In the genomic region with DNA sequence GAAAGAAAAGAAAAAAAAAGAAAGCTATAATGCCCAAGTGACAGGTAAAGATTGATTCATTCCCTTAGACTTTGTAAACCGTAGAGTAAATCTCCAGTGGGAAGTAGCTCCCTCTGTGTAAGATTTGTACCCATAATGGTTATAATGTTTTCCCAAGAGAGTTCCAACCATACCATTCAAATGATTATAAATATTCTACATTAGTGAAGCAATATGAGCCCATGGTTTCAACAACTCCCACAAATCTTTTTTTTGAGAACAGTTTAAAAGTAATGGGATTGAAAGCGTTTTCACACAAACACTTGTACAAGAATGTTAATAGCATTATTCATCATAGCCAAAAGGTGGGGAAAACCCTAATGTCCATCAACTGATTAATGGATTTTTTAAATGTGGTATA, we compare ENCODE assay signal across 2 cellular contexts.
A peak's percentile ranks its signal among the peaks of the same experiment; 100 is the strongest.
TF ChIP-seq lines count a peak whose summit lies in the region.

No MANE protein-coding gene starts in this region.

TF ChIP-seq in IMR-90, 13 proteins besides CTCF, POLR2A, EP300 and RAD21:
- TF ChIP-seq CEBPB (IDR thresholded peaks at IDR 0.05; ENCODE audit: low read depth, low read length) (peak; percentile 93), CHD1 (IDR thresholded peaks at IDR 0.05; ENCODE audit: low read depth, low read length) (no peak)

TF ChIP-seq in GM12878, 131 proteins besides CTCF, POLR2A, EP300 and RAD21:
- TF ChIP-seq EED (IDR thresholded peaks at IDR 0.05; ENCODE audit: low read depth) (no peak), MEF2A (IDR thresholded peaks at IDR 0.05; ENCODE audit: insufficient read depth, low read depth, low read length) (no peak), RCOR1 (conservative IDR thresholded peaks at IDR 0.05; ENCODE audit: low read depth, low read length) (no peak), MTA2 (IDR thresholded peaks at IDR 0.05; ENCODE audit: low read depth) (no peak), YBX1 (IDR thresholded peaks at IDR 0.05) (no peak), BMI1 (IDR thresholded peaks at IDR 0.05; ENCODE audit: borderline replicate concordance) (no peak), EGR1 (IDR thresholded peaks at IDR 0.05; ENCODE audit: borderline replicate concordance in 1 of 2, low read depth in 2 of 2, low read length in 2 of 2) (no peak), CHD4 (IDR thresholded peaks at IDR 0.05) (no peak), NRF1 (conservative IDR thresholded peaks at IDR 0.05; ENCODE audit: low read depth, low read length) (no peak), HDAC6 (IDR thresholded peaks at IDR 0.05; ENCODE audit: unreplicated experiment) (no peak), ZNF217 (IDR thresholded peaks at IDR 0.05) (no peak), NBN (IDR thresholded peaks at IDR 0.05) (no peak), SMAD1 (IDR thresholded peaks at IDR 0.05; ENCODE audit: low read depth, partially characterized antibody) (no peak)
- TF ChIP-seq, protein P1, sequence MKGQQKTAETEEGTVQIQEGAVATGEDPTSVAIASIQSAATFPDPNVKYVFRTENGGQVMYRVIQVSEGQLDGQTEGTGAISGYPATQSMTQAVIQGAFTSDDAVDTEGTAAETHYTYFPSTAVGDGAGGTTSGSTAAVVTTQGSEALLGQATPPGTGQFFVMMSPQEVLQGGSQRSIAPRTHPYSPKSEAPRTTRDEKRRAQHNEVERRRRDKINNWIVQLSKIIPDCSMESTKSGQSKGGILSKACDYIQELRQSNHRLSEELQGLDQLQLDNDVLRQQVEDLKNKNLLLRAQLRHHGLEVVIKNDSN (IDR thresholded peaks at IDR 0.05; ENCODE audit: borderline replicate concordance, extremely low read length, insufficient read depth, low read depth, low read length) = no peak
- TF ChIP-seq, protein P2, sequence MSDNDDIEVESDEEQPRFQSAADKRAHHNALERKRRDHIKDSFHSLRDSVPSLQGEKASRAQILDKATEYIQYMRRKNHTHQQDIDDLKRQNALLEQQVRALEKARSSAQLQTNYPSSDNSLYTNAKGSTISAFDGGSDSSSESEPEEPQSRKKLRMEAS (IDR thresholded peaks at IDR 0.05; ENCODE audit: low read depth, low read length) = no peak
